9 cellular contexts compared by ENCODE assay signal in genomic region chr12:16605666-16606116, GRCh38. TPM values are rescaled to one million over a fixed set of nuclear protein-coding genes. Genes with fewer than 3 reads are reported as not detected.
A peak's percentile ranks its signal among the peaks of the same experiment; 100 is the strongest.
DNase-seq lines count a peak whose midpoint lies in the region; ATAC-seq, FAIRE-seq and TF ChIP-seq lines count a peak whose summit lies in the region.
"Had no signal": no experiment of that assay in that cellular context is flagged by ENCODE, and none has a peak within 500 bp of the region (broad histone marks: within the 10 kb centered on the region; RNA-seq: fewer than 3 reads in every experiment).

No MANE protein-coding gene starts in this region.

- intact Hi-C loops in ascending aorta (cut with DNase I), result loop anchor here (2.0 kb wide), 1 partner anchor 19 kb away; no protein-coding TSS in a partner anchor

- H3K4me3 ChIP-seq in ascending aorta, result peak overlapping the region; percentile 63 to 67

- peaks cover 17% of the 10 kb centered on the region for H3K4me1 Mint-ChIP-seq in type B pancreatic cell (ENCODE audit: unreplicated experiment)

- TF ChIP-seq POLR2A in H54 (IDR thresholded peaks at IDR 0.05; ENCODE audit: low read depth, low read length), result no peak

- FAIRE-seq in H54 (lab: Jason Lieb, UNC), result no peak

- H3K27ac Mint-ChIP-seq in type B pancreatic cell, result peak overlapping the region; percentile 23

- peak overlapping the region; percentile 91 for H3K4me3 Mint-ChIP-seq in type B pancreatic cell

- peaks cover 0 to 7% of the 10 kb centered on the region in 2 donors for H3K4me1 ChIP-seq in ascending aorta

- no peak for ATAC-seq in GM21576 (IDR thresholded peaks at IDR 0.05; ENCODE audit: unreplicated experiment)

- peaks cover 94% of the 10 kb centered on the region for H3K27me3 Mint-ChIP-seq in type B pancreatic cell

- no peaks in the 10 kb centered on the region for H3K9me3 ChIP-seq in ascending aorta
- H3K9me3 ChIP-seq: adrenal gland had no signal

- no peaks in the 10 kb centered on the region for H3K36me3 Mint-ChIP-seq in type B pancreatic cell

- H3K36me3 ChIP-seq in ascending aorta, result no peaks in the 10 kb centered on the region
- H3K36me3 ChIP-seq: adrenal gland had no signal

- H3K27ac ChIP-seq in ascending aorta, result peak overlapping the region; percentile 59 to 83

- no peaks in the 10 kb centered on the region for H3K27me3 ChIP-seq in ascending aorta
- H3K27me3 ChIP-seq: adrenal gland had no signal

- DNase-seq in DMS53 treated with DMSO at 0.1 percent for 48 hours (lab: John Stamatoyannopoulos, UW; ENCODE audit: unreplicated experiment) (peak; percentile 97), MV-4-11 (lab: John Stamatoyannopoulos, UW) (peak; percentile 8), ascending aorta (ENCODE audit: low spot score in 2 of 2) (no peak), kidney tubule cell (ENCODE audit: low spot score) (peak; percentile 29), type B pancreatic cell (ENCODE audit: extremely low spot score, unreplicated experiment) (no peak), SIG-M5 (lab: John Stamatoyannopoulos, UW) (no peak), H54 (ENCODE audit: insufficient read length, low spot score) (no peak)

- H3K9me3 Mint-ChIP-seq in type B pancreatic cell, result no peaks in the 10 kb centered on the region

- no peak for TF ChIP-seq CTCF in ascending aorta (IDR thresholded peaks at IDR 0.05)
- no peak for TF ChIP-seq CTCF in type B pancreatic cell (conservative IDR thresholded peaks at IDR 0.05)

RNA-seq across cellular contexts. Expression of gene LMO3, which starts 0.3 kb away (rescaled TPM):
- total RNA-seq in ascending aorta (20.2 TPM), type B pancreatic cell (ENCODE audit: low replicate concordance) (4.1 and 4.4 TPM in 2 replicates)

Comparison
In these comparisons a context has a peak if more than half of its experiments do, and no peak if none do; other contexts are left out.
1. DNase-seq: peak in DMS53 treated with DMSO at 0.1 percent for 48 hours (single experiment), MV-4-11 (single experiment) and kidney tubule cell (single experiment); none in ascending aorta (0 of 2), type B pancreatic cell (single experiment), SIG-M5 (single experiment) and H54 (single experiment).